In genomic region chr20:63846938-63847373, GRCh38 we compare ENCODE assay signal across 1 cellular context.
TF ChIP-seq lines count a peak whose summit lies in the region.

No MANE protein-coding gene starts in this region.

TF ChIP-seq in K562, 482 proteins besides CTCF, POLR2A, EP300 and RAD21 (continued from another document and continues in another):
- no peak for TF ChIP-seq ZNF175 (CRISPR knock-in tag; IDR thresholded peaks at IDR 0.05; ENCODE audit: low read depth)
- TF ChIP-seq NEUROD1 (IDR thresholded peaks at IDR 0.05; ENCODE audit: borderline replicate concordance, low read depth, low read length, partially characterized antibody), result no peak
- no peak for TF ChIP-seq RBM15 (IDR thresholded peaks at IDR 0.05; ENCODE audit: insufficient read depth, low read length)
- TF ChIP-seq ARID4B (CRISPR knock-in tag; IDR thresholded peaks at IDR 0.05), result no peak
- TF ChIP-seq SPI1 (IDR thresholded peaks at IDR 0.05; ENCODE audit: borderline replicate concordance, low read depth, low read length), result no peak
- no peak for TF ChIP-seq NELFE (IDR thresholded peaks at IDR 0.05; ENCODE audit: insufficient read depth, insufficient read length)
- TF ChIP-seq ZNF740 (CRISPR knock-in tag; IDR thresholded peaks at IDR 0.05), result peak; percentile 10; the same call in 1 of the 2 replicates
- TF ChIP-seq ZNF740 (tag; IDR thresholded peaks at IDR 0.05), result no peak
- TF ChIP-seq BACH1 (tag; IDR thresholded peaks at IDR 0.05), result no peak
- TF ChIP-seq HMGXB4 (CRISPR knock-in tag; IDR thresholded peaks at IDR 0.05), result no peak
- TF ChIP-seq NBN (IDR thresholded peaks at IDR 0.05; ENCODE audit: low read depth), result 0 out of 2 replicates have a peak, but pooled peaks have one; percentile 32
- TF ChIP-seq ZNF165 (CRISPR knock-in tag; IDR thresholded peaks at IDR 0.05; ENCODE audit: borderline replicate concordance), result no peak
- TF ChIP-seq PRMT5 (CRISPR knock-in tag; IDR thresholded peaks at IDR 0.05), result no peak
- TF ChIP-seq ARID2 (IDR thresholded peaks at IDR 0.05), result 0 out of 2 replicates have a peak, but pooled peaks have one; percentile 37
- no peak for TF ChIP-seq ZNF347 (CRISPR knock-in tag; IDR thresholded peaks at IDR 0.05; ENCODE audit: low read depth)
- no peak for TF ChIP-seq THAP12 (CRISPR knock-in tag; IDR thresholded peaks at IDR 0.05)
- no peak for TF ChIP-seq HNRNPK (IDR thresholded peaks at IDR 0.05; ENCODE audit: low read depth, low read length, poor library complexity, severe bottlenecking)
- TF ChIP-seq SLC30A9 (CRISPR knock-in tag; IDR thresholded peaks at IDR 0.05), result no peak
- TF ChIP-seq ZNF780A (CRISPR knock-in tag; IDR thresholded peaks at IDR 0.05), result no peak
- no peak for TF ChIP-seq KAT8 (IDR thresholded peaks at IDR 0.05; ENCODE audit: low read depth)
- TF ChIP-seq PYGO2 (tag; IDR thresholded peaks at IDR 0.05), result no peak
- TF ChIP-seq GTF2E2 (tag; IDR thresholded peaks at IDR 0.05), result no peak
- TF ChIP-seq CSDE1 (IDR thresholded peaks at IDR 0.05), result peak in 1 of 2 experiments; percentile 79; a peak in 1 of 4 replicates
- TF ChIP-seq ZNF584 (CRISPR knock-in tag; IDR thresholded peaks at IDR 0.05; ENCODE audit: low read depth), result no peak
- no peak for TF ChIP-seq POU5F1 (IDR thresholded peaks at IDR 0.05; ENCODE audit: borderline replicate concordance, low read depth, low read length, partially characterized antibody)
- no peak for TF ChIP-seq STAT5A (IDR thresholded peaks at IDR 0.05; ENCODE audit: borderline replicate concordance, low read length)
- TF ChIP-seq ZNF146 (CRISPR knock-in tag; IDR thresholded peaks at IDR 0.05; ENCODE audit: unreplicated experiment), result no peak
- no peak for TF ChIP-seq HNRNPUL1 (IDR thresholded peaks at IDR 0.05; ENCODE audit: low read length)
- TF ChIP-seq FOXK2 (conservative IDR thresholded peaks at IDR 0.05 in 1 of 2, IDR thresholded peaks at IDR 0.05 in 1 of 2; ENCODE audit: low read depth in 2 of 2), result peak in 1 of 2 experiments; percentile 46; a peak in 2 of 4 replicates
- no peak for TF ChIP-seq ZNF785 (CRISPR knock-in tag; IDR thresholded peaks at IDR 0.05)
- no peak for TF ChIP-seq MCM3 (IDR thresholded peaks at IDR 0.05)
- no peak for TF ChIP-seq ZNF121 (CRISPR knock-in tag; conservative IDR thresholded peaks at IDR 0.05)
- no peak for TF ChIP-seq ETV6 (IDR thresholded peaks at IDR 0.05; ENCODE audit: borderline replicate concordance in 1 of 2, low read depth in 2 of 2, low read length in 1 of 2)
- no peak for TF ChIP-seq ETV6 (CRISPR knock-in tag; IDR thresholded peaks at IDR 0.05; ENCODE audit: borderline replicate concordance)
- no peak for TF ChIP-seq POLR2G (IDR thresholded peaks at IDR 0.05; ENCODE audit: low read depth, low read length)
- no peak for TF ChIP-seq ZNF589 (CRISPR knock-in tag; IDR thresholded peaks at IDR 0.05; ENCODE audit: low read depth)
- no peak for TF ChIP-seq CBX3 (IDR thresholded peaks at IDR 0.05; ENCODE audit: borderline replicate concordance in 1 of 2, low read length in 2 of 2)
- TF ChIP-seq DIDO1 (tag; IDR thresholded peaks at IDR 0.05; ENCODE audit: low read depth), result 0 out of 2 replicates have a peak, but pooled peaks have one; percentile 18
- TF ChIP-seq RBM14 (IDR thresholded peaks at IDR 0.05; ENCODE audit: borderline replicate concordance, insufficient read depth, low read depth, low read length), result no peak
- no peak for TF ChIP-seq SIRT6 (IDR thresholded peaks at IDR 0.05; ENCODE audit: low read depth, low read length)
- TF ChIP-seq TBL1XR1 (IDR thresholded peaks at IDR 0.05; ENCODE audit: low read length in 2 of 2), result no peak
- no peak for TF ChIP-seq NFE2L1 (tag; IDR thresholded peaks at IDR 0.05; ENCODE audit: borderline replicate concordance, low read depth)
- no peak for TF ChIP-seq MXD1 (CRISPR knock-in tag; IDR thresholded peaks at IDR 0.05; ENCODE audit: borderline replicate concordance, poor library complexity, severe bottlenecking)
- TF ChIP-seq ZNF143 (CRISPR knock-in tag; IDR thresholded peaks at IDR 0.05), result 0 out of 2 replicates have a peak, but pooled peaks have one; percentile 18
- TF ChIP-seq ZNF280A (IDR thresholded peaks at IDR 0.05; ENCODE audit: low read depth, partially characterized antibody), result peak; percentile 43
- TF ChIP-seq ZKSCAN1 (IDR thresholded peaks at IDR 0.05; ENCODE audit: low read depth, low read length), result no peak
- no peak for TF ChIP-seq MNT (conservative IDR thresholded peaks at IDR 0.05)
- no peak for TF ChIP-seq CCNT2 (IDR thresholded peaks at IDR 0.05; ENCODE audit: borderline replicate concordance, extremely low read depth, insufficient read length, low read depth, low read length)
- no peak for TF ChIP-seq SIN3A (IDR thresholded peaks at IDR 0.05; ENCODE audit: borderline replicate concordance in 2 of 2, control insufficient read depth in 1 of 2, low read depth in 2 of 2, low read length in 2 of 2)
- no peak for TF ChIP-seq PHB (CRISPR knock-in tag; IDR thresholded peaks at IDR 0.05)
- TF ChIP-seq ZKSCAN3 (CRISPR knock-in tag; IDR thresholded peaks at IDR 0.05), result no peak
- TF ChIP-seq XRCC5 (IDR thresholded peaks at IDR 0.05; ENCODE audit: low read depth, low read length), result no peak
- no peak for TF ChIP-seq ELK3 (CRISPR knock-in tag; IDR thresholded peaks at IDR 0.05)
- TF ChIP-seq ZNF586 (CRISPR knock-in tag; conservative IDR thresholded peaks at IDR 0.05), result no peak
- TF ChIP-seq ESRRA (IDR thresholded peaks at IDR 0.05; ENCODE audit: borderline replicate concordance, low read depth), result no peak
